In genomic region chr4:48692023-48692422, GRCh38 we compare ENCODE assay signal across 17 cellular contexts.
DNase-seq lines count a peak whose midpoint lies in the region; ATAC-seq and TF ChIP-seq lines count a peak whose summit lies in the region.
"Had no signal": no experiment of that assay in that cellular context is flagged by ENCODE, and none has a peak within 500 bp of the region (broad histone marks: within the 10 kb centered on the region; RNA-seq: fewer than 3 reads in every experiment).

No MANE protein-coding gene starts in this region.

- H2BK12ac ChIP-seq in H9 (ENCODE audit: insufficient read length, low read depth, low read length): no peak overlapping the region

- no peaks in the 10 kb centered on the region for H3K27me3 ChIP-seq in CD4-positive, alpha-beta T cell (ENCODE audit: control insufficient read depth, insufficient read depth, low read length)
- H3K27me3 ChIP-seq in H9 (ENCODE audit: insufficient read depth, low read length) (no peaks in the 10 kb centered on the region), parathyroid adenoma (ENCODE audit: control insufficient read depth, insufficient read depth, low read length) (no peaks in the 10 kb centered on the region), transverse colon (no peaks in the 10 kb centered on the region)
- H3K27me3 ChIP-seq: BE2C had no signal

- H2BK120ac ChIP-seq in H9 (ENCODE audit: low read depth, low read length, poor library complexity, severe bottlenecking): no peak overlapping the region

- no peaks in the 10 kb centered on the region for H3K79me1 ChIP-seq in H9 (ENCODE audit: insufficient read depth, low read depth, low read length, poor library complexity, severe bottlenecking)

- no peak overlapping the region for H4K8ac ChIP-seq in H9 (replicated peaks; ENCODE audit: insufficient read length, low read depth, low read length)

- no peak overlapping the region for H3K4me3 ChIP-seq in parathyroid adenoma (ENCODE audit: low read depth, low read length)
- no peak overlapping the region for H3K4me3 ChIP-seq in transverse colon

- no peak for ATAC-seq in CD4-positive, alpha-beta T cell (ENCODE audit: poor library complexity)
- ATAC-seq in WTC11: no peak
- ATAC-seq in GM18909 (IDR thresholded peaks at IDR 0.05; ENCODE audit: poor library complexity, unreplicated experiment): no peak
- ATAC-seq: CD8-positive, alpha-beta T cell; HCT116 had no signal

- no peak for TF ChIP-seq POLR2A in transverse colon (IDR thresholded peaks at IDR 0.05)

- no peak overlapping the region for H2BK20ac ChIP-seq in H9 (ENCODE audit: low read depth, low read length, poor library complexity, severe bottlenecking)

- no peaks in the 10 kb centered on the region for H3K9me3 Mint-ChIP-seq in CD4-positive, alpha-beta T cell
- H3K9me3 Mint-ChIP-seq in H9 (no peaks in the 10 kb centered on the region), WTC11 (no peaks in the 10 kb centered on the region), glutamatergic neuron (ENCODE audit: unreplicated experiment) (no peaks in the 10 kb centered on the region)
- H3K9me3 Mint-ChIP-seq: CD8-positive, alpha-beta T cell had no signal

- no peak overlapping the region for H3T11ph ChIP-seq in H9 (ENCODE audit: low read length)

- no peak overlapping the region for H4K5ac ChIP-seq in H9 (ENCODE audit: insufficient read length, low read depth, low read length)

- H3K18ac ChIP-seq in H9 (ENCODE audit: insufficient read length, low read depth, low read length): no peak overlapping the region

- H3K4me2 ChIP-seq in H9 (ENCODE audit: insufficient read depth, insufficient read length, low read length) (no peak overlapping the region), parathyroid adenoma (ENCODE audit: low read length) (no peak overlapping the region)

- H2BK15ac ChIP-seq in H9 (ENCODE audit: low read depth, low read length): no peak overlapping the region

- in situ Hi-C loops in transverse colon (cut with MboI; ENCODE audit: low pct_ligation_motif_present in 1 of 4, low pct_unique_long_range_greater_than_20kb in 1 of 4, low sequenced_read_pairs in 3 of 4): loop anchor here in 1 of 4 donors (25.0 kb wide), 1 partner anchor 105 kb away; no protein-coding TSS in a partner anchor

- no peaks in the 10 kb centered on the region for H3K23me2 ChIP-seq in H9 (ENCODE audit: insufficient read length, low read depth, low read length, poor library complexity, severe bottlenecking)

- CTCF ChIA-PET in CD4-positive, alpha-beta T cell (lab: Charles Lee): no interaction called here
- CTCF ChIA-PET in WTC11 (lab: Charles Lee): no interaction called here

- no peak overlapping the region for H2BK5ac ChIP-seq in H9 (ENCODE audit: insufficient read length, low read length)

- POLR2A ChIA-PET in CD4-positive, alpha-beta T cell (lab: Charles Lee): no interaction called here
- POLR2A ChIA-PET in WTC11 (lab: Charles Lee): no interaction called here

- intact Hi-C loops in CD4-positive, alpha-beta T cell (cut with DNase I, micrococcal nuclease): loop anchor here (5.0 to 10.0 kb wide), 2 partner anchors 85 to 143 kb away; partner anchors contain the start of gene OCIAD1 (in 1 of the 2)
- intact Hi-C loops in transverse colon (cut with DNase I; ENCODE audit: low total_unique reads): no loop called here

- H3K9me3 ChIP-seq in CD4-positive, alpha-beta T cell (ENCODE audit: control insufficient read depth, low read length): no peaks in the 10 kb centered on the region
- H3K9me3 ChIP-seq in H9 (ENCODE audit: control insufficient read depth, low read depth, low read length): no peaks in the 10 kb centered on the region
- H3K9me3 ChIP-seq in parathyroid adenoma (ENCODE audit: control insufficient read depth, low read length): no peaks in the 10 kb centered on the region
- H3K9me3 ChIP-seq in transverse colon: no peaks in the 10 kb centered on the region
- H3K9me3 ChIP-seq: BE2C had no signal

- H3K27ac Mint-ChIP-seq in CD4-positive, alpha-beta T cell: peak overlapping the region; percentile 27
- peak overlapping the region; percentile 64 to 87 (median 80); a peak in 4 of 7 replicates for H3K27ac Mint-ChIP-seq in H9
- H3K27ac Mint-ChIP-seq in WTC11: peak overlapping the region; percentile 94
- H3K27ac Mint-ChIP-seq in glutamatergic neuron (ENCODE audit: unreplicated experiment): no peak overlapping the region
- H3K27ac Mint-ChIP-seq: CD8-positive, alpha-beta T cell had no signal

- H3K9ac ChIP-seq in H9 (ENCODE audit: extremely low read depth, insufficient read length, low read length): no peak overlapping the region
- H3K9ac ChIP-seq in parathyroid adenoma: no peak overlapping the region

- DNase-seq in CD4-positive, alpha-beta T cell: no peak
- DNase-seq in H9 (no peak), WTC11 (ENCODE audit: low spot score) (no peak), transverse colon (no peak), glutamatergic neuron (no peak)
- DNase-seq: BE2C; CD8-positive, alpha-beta T cell; COR-L47; DMS153; DMS79 treated with DMSO at 0.1 percent for 48 hours; EL had no signal

- peaks cover 2% of the 10 kb centered on the region; the same call in 1 of the 2 replicates for H3K79me2 ChIP-seq in H9 (ENCODE audit: insufficient read depth, low read length)
- peaks cover 6% of the 10 kb centered on the region for H3K79me2 ChIP-seq in parathyroid adenoma

- no peak overlapping the region for H3K4me3 Mint-ChIP-seq in CD4-positive, alpha-beta T cell
- H3K4me3 Mint-ChIP-seq in H9: no peak overlapping the region
- H3K4me3 Mint-ChIP-seq in WTC11: no peak overlapping the region
- no peak overlapping the region for H3K4me3 Mint-ChIP-seq in glutamatergic neuron (ENCODE audit: unreplicated experiment)
- H3K4me3 Mint-ChIP-seq: CD8-positive, alpha-beta T cell had no signal

- H3K4ac ChIP-seq in H9 (ENCODE audit: low read depth, low read length): no peak overlapping the region

- no peak overlapping the region for H3K14ac ChIP-seq in H9 (ENCODE audit: insufficient read depth, low read length)

- no peak overlapping the region for H2AFZ ChIP-seq in H9 (ENCODE audit: low read length)
- H2AFZ ChIP-seq in parathyroid adenoma: no peak overlapping the region

- peaks cover 72% of the 10 kb centered on the region for H3K4me1 Mint-ChIP-seq in CD4-positive, alpha-beta T cell (ENCODE audit: low read depth)
- H3K4me1 Mint-ChIP-seq in H9 (peaks cover 26 to 32% of the 10 kb centered on the region in 2 experiments), WTC11 (peaks cover 51% of the 10 kb centered on the region), glutamatergic neuron (ENCODE audit: low read depth, unreplicated experiment) (peaks cover 18% of the 10 kb centered on the region)

- no peak for TF ChIP-seq EP300 in transverse colon (IDR thresholded peaks at IDR 0.05; ENCODE audit: low read depth)

- no peak overlapping the region for H4K91ac ChIP-seq in H9 (ENCODE audit: insufficient read length, low read depth, low read length)

- H3K36me3 ChIP-seq in parathyroid adenoma (ENCODE audit: control insufficient read depth, insufficient read depth, low read length): no peaks in the 10 kb centered on the region
- no peaks in the 10 kb centered on the region for H3K36me3 ChIP-seq in transverse colon
- H3K36me3 ChIP-seq: BE2C had no signal

- H3K4me1 ChIP-seq in H9 (ENCODE audit: insufficient read depth, low read length): peaks cover 3% of the 10 kb centered on the region; the same call in 1 of the 2 replicates
- H3K4me1 ChIP-seq in parathyroid adenoma: peaks cover 13% of the 10 kb centered on the region
- H3K4me1 ChIP-seq in transverse colon: peaks cover 0 to 32% (median 0%) of the 10 kb centered on the region in 4 donors

- WGBS in H9 (ENCODE audit: extremely low coverage, insufficient read length, low lambda C conversion rate): no CpG with 5 or more reads among the region's 1 CpG
- 89 to 92% methylated on average over 1 of the region's 1 CpG for WGBS in transverse colon (ENCODE audit: low coverage in 1 of 2), 2 donors

- no peak overlapping the region for H3K27ac ChIP-seq in CD4-positive, alpha-beta T cell (ENCODE audit: low read depth, low read length)
- no peak overlapping the region for H3K27ac ChIP-seq in H9 (ENCODE audit: insufficient read length, low read depth, low read length)
- peak overlapping the region; percentile 12 for H3K27ac ChIP-seq in parathyroid adenoma
- no peak overlapping the region for H3K27ac ChIP-seq in transverse colon
- H3K27ac ChIP-seq: C4-2B, HL-60 had no signal

- H4K20me1 ChIP-seq in H9 (ENCODE audit: control insufficient read depth, insufficient read depth, insufficient read length): no peaks in the 10 kb centered on the region

- H2AK5ac ChIP-seq in H9 (ENCODE audit: insufficient read length, low read length): no peak overlapping the region

- no peak overlapping the region for H3K56ac ChIP-seq in H9 (ENCODE audit: insufficient read length, low read depth, low read length)

- peaks cover 5% of the 10 kb centered on the region for H3K36me3 Mint-ChIP-seq in CD4-positive, alpha-beta T cell (ENCODE audit: low read depth)
- H3K36me3 Mint-ChIP-seq in H9 (ENCODE audit: insufficient read depth in 1 of 3, low read depth in 3 of 3): peaks cover 0 to 3% (median 0%) of the 10 kb centered on the region in 3 experiments; a peak in 2 of 7 replicates
- H3K36me3 Mint-ChIP-seq in WTC11: no peaks in the 10 kb centered on the region
- H3K36me3 Mint-ChIP-seq in glutamatergic neuron (ENCODE audit: unreplicated experiment): no peaks in the 10 kb centered on the region

- no peaks in the 10 kb centered on the region for H3K27me3 Mint-ChIP-seq in CD4-positive, alpha-beta T cell
- H3K27me3 Mint-ChIP-seq in H9 (ENCODE audit: low read depth) (no peaks in the 10 kb centered on the region), WTC11 (ENCODE audit: low read depth) (no peaks in the 10 kb centered on the region; the same call in 1 of the 2 replicates), glutamatergic neuron (ENCODE audit: unreplicated experiment) (no peaks in the 10 kb centered on the region)
- H3K27me3 Mint-ChIP-seq: IgD-negative memory B cell had no signal

- no peak for TF ChIP-seq CTCF in CD4-positive, alpha-beta T cell (IDR thresholded peaks at IDR 0.05)
- TF ChIP-seq CTCF in H9 (conservative IDR thresholded peaks at IDR 0.05): no peak
- TF ChIP-seq CTCF in WTC11 (IDR thresholded peaks at IDR 0.05): no peak
- no peak for TF ChIP-seq CTCF in parathyroid adenoma (IDR thresholded peaks at IDR 0.05)
- no peak for TF ChIP-seq CTCF in transverse colon (IDR thresholded peaks at IDR 0.05)
- TF ChIP-seq CTCF in glutamatergic neuron (IDR thresholded peaks at IDR 0.05; ENCODE audit: partially characterized antibody, unreplicated experiment): no peak

- H3K23ac ChIP-seq in H9 (ENCODE audit: insufficient read length, low read depth, low read length): no peak overlapping the region

TF ChIP-seq in WTC11, 78 proteins besides CTCF, POLR2A, EP300 and RAD21 (continues in another document):
- TF ChIP-seq MXD4 (CRISPR knock-in tag; IDR thresholded peaks at IDR 0.05; ENCODE audit: borderline replicate concordance) (no peak), FOXP1 (CRISPR knock-in tag; IDR thresholded peaks at IDR 0.05; ENCODE audit: borderline replicate concordance) (no peak), ZBTB21 (CRISPR knock-in tag; IDR thresholded peaks at IDR 0.05; ENCODE audit: borderline replicate concordance) (no peak), FOXJ3 (CRISPR knock-in tag; IDR thresholded peaks at IDR 0.05; ENCODE audit: borderline replicate concordance) (no peak), ATF1 (CRISPR knock-in tag; IDR thresholded peaks at IDR 0.05) (no peak)
